ENCODE assay signal across 19 cellular contexts in genomic region chr3:169091196-169091595, GRCh38.
DNase-seq lines count a peak whose midpoint lies in the region; ATAC-seq, FAIRE-seq and TF ChIP-seq lines count a peak whose summit lies in the region.
"Had no signal": no experiment of that assay in that cellular context is flagged by ENCODE, and none has a peak within 500 bp of the region (broad histone marks: within the 10 kb centered on the region; RNA-seq: fewer than 3 reads in every experiment).

No MANE protein-coding gene starts in this region.

- no peaks in the 10 kb centered on the region for H3K9me1 ChIP-seq in keratinocyte (ENCODE audit: control insufficient read depth, extremely low read depth, insufficient read depth, low read length)

- peak overlapping the region; percentile 22 for H3K9ac ChIP-seq in keratinocyte (ENCODE audit: control insufficient read depth, extremely low read depth, insufficient read depth, low read length)
- H3K9ac ChIP-seq: BLaER1 treated with 17β-estradiol and CSF1 and Interleukin-3, amounts not matched to agents 10 nM and 100 nM had no signal

- intact Hi-C loops in left colon (cut with DNase I, micrococcal nuclease) = no loop called here

- H3K36me3 ChIP-seq in bronchial epithelial cell (ENCODE audit: control insufficient read depth, insufficient read depth, low read length) (peaks cover 3% of the 10 kb centered on the region), keratinocyte (ENCODE audit: control insufficient read depth in 2 of 2, extremely low read depth in 1 of 2, insufficient read depth in 2 of 2, low read length in 2 of 2) (no peaks in the 10 kb centered on the region)
- H3K36me3 ChIP-seq: BLaER1 treated with 17β-estradiol and CSF1 and Interleukin-3, amounts not matched to agents 10 nM and 100 nM; HAP-1; Peyer's patch had no signal

- peak overlapping the region; percentile 93 for H3K4me2 ChIP-seq in keratinocyte (ENCODE audit: control insufficient read depth, extremely low read depth, insufficient read depth, low read depth, low read length)
- H3K4me2 ChIP-seq: BLaER1 treated with 17β-estradiol and CSF1 and Interleukin-3, amounts not matched to agents 10 nM and 100 nM had no signal

- no peaks in the 10 kb centered on the region for H3K27me3 ChIP-seq in bronchial epithelial cell (ENCODE audit: control insufficient read depth, insufficient read depth, low read length)
- H3K27me3 ChIP-seq in keratinocyte (ENCODE audit: control insufficient read depth, extremely low read depth, insufficient read depth, low read length) = no peaks in the 10 kb centered on the region
- H3K27me3 ChIP-seq: ascending aorta; BLaER1 treated with 17β-estradiol and CSF1 and Interleukin-3, amounts not matched to agents 10 nM and 100 nM; Peyer's patch had no signal

- no peaks in the 10 kb centered on the region for H3K79me2 ChIP-seq in keratinocyte (ENCODE audit: control insufficient read depth, insufficient read depth, low read length)

- ATAC-seq in left colon = no peak

- H4K20me1 ChIP-seq in keratinocyte (ENCODE audit: control insufficient read depth, extremely low read depth, insufficient read depth, low read length) = no peaks in the 10 kb centered on the region
- H4K20me1 ChIP-seq: BLaER1 treated with 17β-estradiol and CSF1 and Interleukin-3, amounts not matched to agents 10 nM and 100 nM had no signal

- peaks cover 17% of the 10 kb centered on the region for H3K4me1 ChIP-seq in keratinocyte (ENCODE audit: control insufficient read depth, extremely low read depth, insufficient read depth, low read length)
- H3K4me1 ChIP-seq: ascending aorta; BLaER1 treated with 17β-estradiol and CSF1 and Interleukin-3, amounts not matched to agents 10 nM and 100 nM; Peyer's patch had no signal

- FAIRE-seq in bronchial epithelial cell (lab: Jason Lieb, UNC) (no peak), keratinocyte (lab: Jason Lieb, UNC) (peak; percentile 84)

- DNase-seq in Daoy (ENCODE audit: low read depth) (peak; percentile 28), LHCN-M2 (ENCODE audit: low read depth) (peak; percentile 68), bronchial epithelial cell (ENCODE audit: low read depth) (peak; percentile 91), keratinocyte (ENCODE audit: low read depth, low spot score) (no peak), NCI-H128 (lab: John Stamatoyannopoulos, UW; ENCODE audit: unreplicated experiment) (no peak), HuH-7.5 (ENCODE audit: low spot score) (no peak), left colon (no peak), NCI-H1092 treated with DMSO at 0.1 percent for 48 hours (lab: John Stamatoyannopoulos, UW) (no peak)
- DNase-seq: activated gamma-delta T cell treated with Interleukin-2 at 50 U/mL for 16 hours; islet precursor cell; Karpas-422; midbrain; NCI-H1930; nucleus accumbens; Peyer's patch; stimulated activated naive CD4-positive, alpha-beta T cell treated with Interleukin-2 at 50 U/mL for 16 hours had no signal

- no peaks in the 10 kb centered on the region for H3K9me3 ChIP-seq in keratinocyte (ENCODE audit: control insufficient read depth, low read depth, low read length)
- H3K9me3 ChIP-seq: ascending aorta; BLaER1 treated with 17β-estradiol and CSF1 and Interleukin-3, amounts not matched to agents 10 nM and 100 nM; HAP-1; Peyer's patch had no signal

- H3K27ac ChIP-seq in keratinocyte (ENCODE audit: control insufficient read depth, insufficient read depth, low read length) = peak overlapping the region; percentile 77
- H3K27ac ChIP-seq: ascending aorta; BLaER1 treated with 17β-estradiol and CSF1 and Interleukin-3, amounts not matched to agents 10 nM and 100 nM; Peyer's patch had no signal

- TF ChIP-seq CTCF in bronchial epithelial cell (IDR thresholded peaks at IDR 0.05; ENCODE audit: insufficient read depth, low read length, severe bottlenecking) (no peak), keratinocyte (optimal IDR thresholded peaks at IDR 0.05 in 1 of 3, IDR thresholded peaks at IDR 0.05 in 1 of 3, conservative IDR thresholded peaks at IDR 0.05 in 1 of 3; ENCODE audit: extremely low read depth in 1 of 3, insufficient read depth in 2 of 3, low read length in 3 of 3) (no peak)

- H3K4me3 ChIP-seq in bronchial epithelial cell (ENCODE audit: low read depth, low read length) (no peak overlapping the region), keratinocyte (ENCODE audit: control insufficient read depth in 2 of 3, extremely low read depth in 1 of 3, insufficient read depth in 2 of 3, low read depth in 1 of 3, low read length in 3 of 3) (peak overlapping the region in 1 of 3 experiments; percentile 31)
- H3K4me3 ChIP-seq: ascending aorta; BLaER1 treated with 17β-estradiol and CSF1 and Interleukin-3, amounts not matched to agents 10 nM and 100 nM; HAP-1; Peyer's patch had no signal

- peak overlapping the region; percentile 97 for H2AFZ ChIP-seq in keratinocyte (ENCODE audit: control insufficient read depth, low read length)

- dilution Hi-C loops in keratinocyte (cut with MboI; ENCODE audit: extremely low pct_ligation_motif_present, low sequenced_read_pairs) = no loop called here

Comparison
In these comparisons a context has a peak if more than half of its experiments do, and no peak if none do; other contexts are left out.
1. DNase-seq: peak in Daoy (single experiment), LHCN-M2 (single experiment) and bronchial epithelial cell (single experiment); none in keratinocyte (single experiment), NCI-H128 (single experiment), HuH-7.5 (single experiment), left colon (0 of 2) and NCI-H1092 treated with DMSO at 0.1 percent for 48 hours (single experiment).